12 cellular contexts compared by ENCODE assay signal in genomic region chr10:103852189-103852711, GRCh38. TPM values are rescaled to one million over a fixed set of nuclear protein-coding genes. Genes with fewer than 3 reads are reported as not detected.
DNase-seq lines count a peak whose midpoint lies in the region; ATAC-seq, FAIRE-seq and TF ChIP-seq lines count a peak whose summit lies in the region.
"Had no signal": no experiment of that assay in that cellular context is flagged by ENCODE, and none has a peak within 500 bp of the region (broad histone marks: within the 10 kb centered on the region; RNA-seq: fewer than 3 reads in every experiment).

No MANE protein-coding gene starts in this region.

- H2AFZ ChIP-seq in neuronal stem cell (ENCODE audit: low read length) = no peak overlapping the region

- H3K4me2 ChIP-seq in neuronal stem cell (ENCODE audit: insufficient read depth, low read length, poor library complexity, severe bottlenecking) = no peak overlapping the region

- no peak overlapping the region for H3K18ac ChIP-seq in neuronal stem cell (ENCODE audit: low read length)

- H3K79me1 ChIP-seq in neuronal stem cell (ENCODE audit: low read depth, low read length) = no peaks in the 10 kb centered on the region

- peaks cover 0 to 23% (median 2%) of the 10 kb centered on the region in 3 experiments for H3K27me3 ChIP-seq in neuronal stem cell (ENCODE audit: control insufficient read depth in 3 of 3, insufficient read depth in 3 of 3, low read depth in 1 of 3, low read length in 3 of 3)
- H3K27me3 ChIP-seq in small intestine (ENCODE audit: control insufficient read depth in 2 of 2, insufficient read depth in 2 of 2, low read length in 2 of 2) = no peaks in the 10 kb centered on the region

- no peaks in the 10 kb centered on the region for H3K9me3 ChIP-seq in neuronal stem cell (replicated peaks in 1 of 2; ENCODE audit: control insufficient read depth in 2 of 2, insufficient read depth in 1 of 2, low read depth in 1 of 2, low read length in 2 of 2)
- H3K9me3 ChIP-seq in small intestine (ENCODE audit: control insufficient read depth, low read depth) = no peaks in the 10 kb centered on the region
- H3K9me3 ChIP-seq: thoracic aorta had no signal

- no peak for TF ChIP-seq CTCF in AG09309 (IDR thresholded peaks at IDR 0.05; ENCODE audit: control insufficient read depth, insufficient read depth, low read depth, low read length, missing control alignments)
- TF ChIP-seq CTCF in foreskin fibroblast (IDR thresholded peaks at IDR 0.05; ENCODE audit: low read depth, low read length) = no peak

- DNase-seq in AG09309 (ENCODE audit: low read depth) (peak; percentile 91), RPMI7951 (ENCODE audit: low read depth) (peak; percentile 94), foreskin fibroblast (peak; percentile 89 to 92), neuronal stem cell (ENCODE audit: low spot score) (no peak), small intestine (no peak), NCI-H187 treated with DMSO at 0.1 percent for 48 hours (lab: John Stamatoyannopoulos, UW) (no peak)
- DNase-seq in stimulated activated CD4-positive, alpha-beta T cell treated with anti-CD3 and anti-CD28 coated beads, Interleukin-15, amount 100 ng/mL, for 24 hours = no peak
- DNase-seq: activated CD8-positive, alpha-beta memory T cell treated with anti-CD3 and anti-CD28 coated beads, Interleukin-2, amount 50 U/mL, for 48 hours; stimulated activated CD4-positive, alpha-beta T cell treated with anti-CD3 and anti-CD28 coated beads, Interleukin-4, amount 100 ng/mL, for 24 hours; T-helper 2 cell had no signal

- peak overlapping the region; percentile 5 for H2AK5ac ChIP-seq in neuronal stem cell (ENCODE audit: low read depth, low read length)

- H3K36me3 ChIP-seq in neuronal stem cell (replicated peaks in 1 of 2; ENCODE audit: control insufficient read depth in 2 of 2, insufficient read depth in 2 of 2, low read length in 2 of 2) (peaks cover 0 to 16% of the 10 kb centered on the region in 2 donors), small intestine (ENCODE audit: control insufficient read depth in 2 of 2, insufficient read depth in 2 of 2, low read length in 2 of 2) (no peaks in the 10 kb centered on the region)
- H3K36me3 ChIP-seq: thoracic aorta had no signal

- H4K8ac ChIP-seq in neuronal stem cell (ENCODE audit: low read depth, low read length) = no peak overlapping the region

- no peak for FAIRE-seq in small intestine (lab: Jason Lieb, UNC)

- H3K14ac ChIP-seq in neuronal stem cell (ENCODE audit: low read length) = no peak overlapping the region

- H3K9ac ChIP-seq in neuronal stem cell (ENCODE audit: low read depth, low read length, poor library complexity) = no peak overlapping the region

- H3K27ac ChIP-seq in neuronal stem cell (replicated peaks; ENCODE audit: low read length) = no peak overlapping the region
- peak overlapping the region in 1 of 2 donors; percentile 70 for H3K27ac ChIP-seq in small intestine (ENCODE audit: low read depth in 1 of 2, low read length in 1 of 2)

- H2BK12ac ChIP-seq in neuronal stem cell (ENCODE audit: low read length) = no peak overlapping the region

- no peak overlapping the region for H2BK5ac ChIP-seq in neuronal stem cell (ENCODE audit: low read length)

- H3K4me3 ChIP-seq in AG09309 (ENCODE audit: control insufficient read depth, low read depth, low read length) (no peak overlapping the region), foreskin fibroblast (ENCODE audit: low read depth in 1 of 2, low read length in 2 of 2) (peak overlapping the region in 1 of 2 donors; percentile 81), neuronal stem cell (ENCODE audit: low read length in 2 of 2) (no peak overlapping the region), small intestine (ENCODE audit: low read depth in 1 of 2, low read length in 2 of 2) (no peak overlapping the region)
- H3K4me3 ChIP-seq: thoracic aorta had no signal

- H4K91ac ChIP-seq in neuronal stem cell (ENCODE audit: low read depth, low read length, poor library complexity) = no peak overlapping the region

- peaks cover 13 to 20% of the 10 kb centered on the region in 2 donors for H3K4me1 ChIP-seq in neuronal stem cell (ENCODE audit: control insufficient read depth in 2 of 2, insufficient read depth in 1 of 2, low read depth in 1 of 2, low read length in 2 of 2)
- peaks cover 0 to 12% of the 10 kb centered on the region in 2 donors for H3K4me1 ChIP-seq in small intestine (ENCODE audit: control insufficient read depth in 2 of 2, insufficient read depth in 1 of 2, low read depth in 1 of 2, low read length in 1 of 2)

- WGBS in neuronal stem cell (ENCODE audit: extremely low coverage in 2 of 2, insufficient read length in 2 of 2, insufficient replicate concordance in 1 of 2), 2 donors = no CpG with 5 or more reads among the region's 11 CpGs
- 65 to 82% (median 75%) methylated on average over 11 of the region's 11 CpGs for WGBS in small intestine, 3 donors

- no peak overlapping the region for H3K23ac ChIP-seq in neuronal stem cell (ENCODE audit: low read depth, low read length, poor library complexity)

- no peak for ATAC-seq in GM21381 (IDR thresholded peaks at IDR 0.05; ENCODE audit: unreplicated experiment)

- H2BK15ac ChIP-seq in neuronal stem cell (ENCODE audit: low read length) = no peak overlapping the region

- peak overlapping the region; percentile 1 for H3K4ac ChIP-seq in neuronal stem cell (ENCODE audit: low read length)

- H2BK120ac ChIP-seq in neuronal stem cell (ENCODE audit: low read depth, low read length) = no peak overlapping the region

RNA-seq across cellular contexts. Expression of gene SH3PXD2A, which starts 3.1 kb away (rescaled TPM):
- 9.7 and 10.7 TPM in 2 replicates for total RNA-seq in RPMI7951 (2014; rRNA removed; shearing (Covaris generic))
- 9.8 TPM for polyA plus RNA-seq in neuronal stem cell (2013, experiment 1 of 2)
- 9.8 TPM for polyA plus RNA-seq in neuronal stem cell (2013, experiment 2 of 2)
- polyA plus RNA-seq in small intestine = 1 to 10 TPM; 2.2 to 9.1 (median 8.4) TPM

Comparison
In these comparisons a context has a peak if more than half of its experiments do, and no peak if none do; other contexts are left out.
1. DNase-seq: peak in AG09309 (single experiment), RPMI7951 (single experiment) and foreskin fibroblast (2 of 2); none in neuronal stem cell (single experiment), small intestine (single experiment), stimulated activated CD4-positive, alpha-beta T cell treated with anti-CD3 and anti-CD28 coated beads, Interleukin-15, amount 100 ng/mL, for 24 hours (single experiment) and NCI-H187 treated with DMSO at 0.1 percent for 48 hours (single experiment).